In the genomic region with DNA sequence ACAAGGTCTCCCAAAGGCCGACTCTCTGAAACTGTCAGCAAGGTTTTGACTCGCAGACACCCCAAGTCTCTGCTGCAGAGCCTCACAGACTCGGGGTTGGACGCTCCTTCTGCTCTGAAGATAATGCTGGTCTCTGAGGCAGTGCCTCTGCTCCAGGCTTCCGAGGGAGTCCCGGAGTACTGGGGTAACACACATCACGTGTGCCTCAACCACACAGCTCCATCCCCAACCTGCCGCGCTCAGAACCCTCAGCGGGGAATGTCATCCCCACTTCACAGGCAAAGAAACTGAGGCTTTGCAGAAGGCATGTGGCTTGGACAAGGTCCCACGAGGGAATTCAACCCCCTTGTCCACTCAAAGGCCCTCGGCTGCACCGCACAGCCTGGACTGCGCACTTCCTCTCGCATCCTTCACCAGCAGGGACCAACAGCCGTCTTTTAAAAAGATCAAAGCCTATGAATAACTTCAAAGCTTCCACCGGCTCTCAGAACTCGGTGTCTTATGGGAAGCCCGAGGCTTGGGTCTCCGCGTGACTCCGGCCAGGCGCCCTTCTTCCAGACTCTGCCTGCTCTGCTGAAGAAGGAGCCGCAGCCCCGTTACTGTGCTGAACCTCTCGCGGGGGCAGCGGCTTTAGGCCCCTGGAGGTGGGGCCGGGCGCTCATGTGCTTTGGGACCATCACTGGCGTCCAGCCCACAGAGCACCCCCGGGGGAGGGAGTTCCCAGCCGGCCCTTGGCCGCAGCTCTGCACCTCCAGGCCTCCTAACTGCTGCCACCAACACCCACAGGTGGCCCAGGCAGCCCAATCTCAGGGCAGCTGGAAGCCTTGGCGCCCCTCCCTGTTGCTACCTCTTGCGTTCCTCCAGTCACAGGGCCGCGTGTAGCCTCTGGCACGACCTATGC, we compare ENCODE assay signal across 10 cellular contexts. TPM values are rescaled to one million over a fixed set of nuclear protein-coding genes. Genes with fewer than 3 reads are reported as not detected.
DNase-seq lines count a peak whose midpoint lies in the region; ATAC-seq and TF ChIP-seq lines count a peak whose summit lies in the region.
"Had no signal": no experiment of that assay in that cellular context is flagged by ENCODE, and none has a peak within 500 bp of the region (broad histone marks: within the 10 kb centered on the region; RNA-seq: fewer than 3 reads in every experiment).

No MANE protein-coding gene starts in this region.

- peaks cover 35% of the 10 kb centered on the region for H3K36me3 ChIP-seq in upper lobe of right lung

- H3K36me3 Mint-ChIP-seq in mesothelial cell of epicardium = no peaks in the 10 kb centered on the region

- peak overlapping the region; percentile 92 for H3K27ac ChIP-seq in upper lobe of right lung

- H3K27me3 ChIP-seq in upper lobe of right lung = no peaks in the 10 kb centered on the region

- no peaks in the 10 kb centered on the region for H3K9me3 Mint-ChIP-seq in mesothelial cell of epicardium

- H3K4me1 ChIP-seq in upper lobe of right lung = peaks cover 31% of the 10 kb centered on the region

- intact Hi-C loops in upper lobe of right lung (cut with DNase I) = no loop called here

- no peaks in the 10 kb centered on the region for H3K9me3 ChIP-seq in upper lobe of right lung

- peak overlapping the region; percentile 67 for H3K4me3 Mint-ChIP-seq in mesothelial cell of epicardium

- ATAC-seq in upper lobe of right lung (no peak), HG03457 (IDR thresholded peaks at IDR 0.05; ENCODE audit: unreplicated experiment) (no peak)
- ATAC-seq: left lobe of liver had no signal

- peak overlapping the region; percentile 96 for H3K27ac Mint-ChIP-seq in mesothelial cell of epicardium

- H3K4me3 ChIP-seq in choroid plexus epithelial cell (ENCODE audit: low read depth, low read length) (peak overlapping the region; percentile 63), upper lobe of right lung (peak overlapping the region; percentile 75)

- H3K27me3 Mint-ChIP-seq in mesothelial cell of epicardium (ENCODE audit: low read depth) = no peaks in the 10 kb centered on the region

- TF ChIP-seq CTCF in choroid plexus epithelial cell (conservative IDR thresholded peaks at IDR 0.05; ENCODE audit: low read depth, low read length) (no peak), mesothelial cell of epicardium (IDR thresholded peaks at IDR 0.05; ENCODE audit: unreplicated experiment) (no peak), upper lobe of right lung (IDR thresholded peaks at IDR 0.05) (no peak)

- peaks cover 45% of the 10 kb centered on the region for H3K4me1 Mint-ChIP-seq in mesothelial cell of epicardium

- peak; percentile 56 for DNase-seq in stimulated activated CD4-positive, alpha-beta T cell treated with anti-CD3 and anti-CD28 coated beads, Interleukin-15, amount 100 ng/mL, for 24 hours
- DNase-seq in stimulated activated CD4-positive, alpha-beta T cell treated with anti-CD3 and anti-CD28 coated beads, Interleukin-4, amount 100 ng/mL, for 1 hour = no peak
- DNase-seq in choroid plexus epithelial cell (ENCODE audit: low read depth) = peak; percentile 64
- no peak for DNase-seq in mesothelial cell of epicardium (ENCODE audit: low spot score in 2 of 2, unreplicated experiment in 2 of 2)
- DNase-seq in upper lobe of right lung = peak; percentile 63
- DNase-seq in NCI-H510A (lab: John Stamatoyannopoulos, UW) = no peak
- DNase-seq in COLO668 (lab: John Stamatoyannopoulos, UW; ENCODE audit: unreplicated experiment) = no peak
- DNase-seq: RPMI8226 had no signal

RNA-seq across cellular contexts. Expression of gene TMEM204, which starts 2.2 kb away (rescaled TPM):
- total RNA-seq in mesothelial cell of epicardium (6.6 to 7.7 TPM (median 6.9 TPM) in 3 replicates), upper lobe of right lung (69.2 TPM)

RNA-seq across cellular contexts. Expression of gene TELO2, which starts 42.5 kb away (rescaled TPM):
- total RNA-seq in mesothelial cell of epicardium = 66.7 to 70.2 TPM (median 69.8 TPM) in 3 replicates
- total RNA-seq in upper lobe of right lung = 26.0 TPM

RNA-seq across cellular contexts. Expression of gene PTX4, which starts 46.9 kb away (rescaled TPM):
- not detected in 3 replicates for total RNA-seq in mesothelial cell of epicardium
- not detected for total RNA-seq in upper lobe of right lung
- total RNA-seq: left lobe of liver had no signal

Comparison
In these comparisons a context has a peak if more than half of its experiments do, and no peak if none do; other contexts are left out.
1. DNase-seq: peak in stimulated activated CD4-positive, alpha-beta T cell treated with anti-CD3 and anti-CD28 coated beads, Interleukin-15, amount 100 ng/mL, for 24 hours (single experiment), choroid plexus epithelial cell (single experiment) and upper lobe of right lung (single experiment); none in stimulated activated CD4-positive, alpha-beta T cell treated with anti-CD3 and anti-CD28 coated beads, Interleukin-4, amount 100 ng/mL, for 1 hour (single experiment), mesothelial cell of epicardium (0 of 2), NCI-H510A (single experiment) and COLO668 (single experiment).